ENCODE assay signal across 17 cellular contexts in genomic region chr11:40513281-40513680, GRCh38.
A peak's percentile ranks its signal among the peaks of the same experiment; 100 is the strongest.
DNase-seq lines count a peak whose midpoint lies in the region; ATAC-seq and TF ChIP-seq lines count a peak whose summit lies in the region.
"Had no signal": no experiment of that assay in that cellular context is flagged by ENCODE, and none has a peak within 500 bp of the region (broad histone marks: within the 10 kb centered on the region; RNA-seq: fewer than 3 reads in every experiment).

No MANE protein-coding gene starts in this region.

- H3K9ac ChIP-seq in endodermal cell (ENCODE audit: extremely low read depth, low read length, poor library complexity, severe bottlenecking) (no peak overlapping the region), smooth muscle cell (ENCODE audit: low read depth) (no peak overlapping the region), MM.1S (ENCODE audit: low read length) (no peak overlapping the region)

- H3K27ac Mint-ChIP-seq in endodermal cell: no peak overlapping the region
- no peak overlapping the region for H3K27ac Mint-ChIP-seq in activated CD8-positive, alpha-beta memory T cell treated with anti-CD3 and anti-CD28 coated beads, Interleukin-2, amount 10 ng/mL, durations not matched to agents 7 days and 5 days
- H3K27ac Mint-ChIP-seq: CD8-positive, alpha-beta T cell had no signal

- no peak overlapping the region for H3K4me2 ChIP-seq in smooth muscle cell
- H3K4me2 ChIP-seq in MM.1S (ENCODE audit: low read depth, low read length): no peak overlapping the region

- H3K27ac ChIP-seq in endodermal cell (ENCODE audit: low read depth, low read length) (no peak overlapping the region), smooth muscle cell (ENCODE audit: low read depth) (no peak overlapping the region), MM.1S (ENCODE audit: low read length) (no peak overlapping the region)
- H3K27ac ChIP-seq: SJCRH30 had no signal

- no peaks in the 10 kb centered on the region for H3K36me3 Mint-ChIP-seq in endodermal cell (ENCODE audit: low read depth)
- no peaks in the 10 kb centered on the region for H3K36me3 Mint-ChIP-seq in activated CD8-positive, alpha-beta memory T cell treated with anti-CD3 and anti-CD28 coated beads, Interleukin-2, amount 10 ng/mL, durations not matched to agents 7 days and 5 days
- H3K36me3 Mint-ChIP-seq: CD8-positive, alpha-beta T cell had no signal

- no peaks in the 10 kb centered on the region for H3K9me3 ChIP-seq in endodermal cell (ENCODE audit: control insufficient read depth, low read length)
- no peaks in the 10 kb centered on the region for H3K9me3 ChIP-seq in smooth muscle cell (replicated peaks; ENCODE audit: low read depth)
- no peaks in the 10 kb centered on the region for H3K9me3 ChIP-seq in MM.1S (replicated peaks; ENCODE audit: insufficient read depth, low read length)
- H3K9me3 ChIP-seq: BE2C, SJCRH30 had no signal

- H2AFZ ChIP-seq in smooth muscle cell (ENCODE audit: low read depth): peak overlapping the region; percentile 42
- no peak overlapping the region for H2AFZ ChIP-seq in MM.1S (ENCODE audit: low read length)

- H3K79me2 ChIP-seq in smooth muscle cell (ENCODE audit: low read depth) (no peaks in the 10 kb centered on the region), MM.1S (ENCODE audit: low read length) (no peaks in the 10 kb centered on the region)

- no peaks in the 10 kb centered on the region for H3F3A ChIP-seq in smooth muscle cell (ENCODE audit: low read depth)
- H3F3A ChIP-seq in MM.1S (ENCODE audit: insufficient read depth, low read length): no peaks in the 10 kb centered on the region

- H3K4me3 ChIP-seq in endodermal cell (ENCODE audit: low read length) (no peak overlapping the region), smooth muscle cell (no peak overlapping the region), MM.1S (ENCODE audit: low read length) (no peak overlapping the region)
- H3K4me3 ChIP-seq: SJCRH30 had no signal

- peaks cover 7% of the 10 kb centered on the region for H3K4me1 Mint-ChIP-seq in endodermal cell
- no peaks in the 10 kb centered on the region for H3K4me1 Mint-ChIP-seq in activated CD8-positive, alpha-beta memory T cell treated with anti-CD3 and anti-CD28 coated beads, Interleukin-2, amount 10 ng/mL, durations not matched to agents 7 days and 5 days

- H4K20me1 ChIP-seq in smooth muscle cell (ENCODE audit: low read depth): no peaks in the 10 kb centered on the region
- no peaks in the 10 kb centered on the region for H4K20me1 ChIP-seq in MM.1S (ENCODE audit: insufficient read depth, low read length)

- H3K36me3 ChIP-seq in endodermal cell (ENCODE audit: control insufficient read depth, insufficient read depth, low read length) (no peaks in the 10 kb centered on the region), smooth muscle cell (ENCODE audit: low read depth) (no peaks in the 10 kb centered on the region), MM.1S (replicated peaks; ENCODE audit: insufficient read depth, low read length) (no peaks in the 10 kb centered on the region)
- H3K36me3 ChIP-seq: BE2C, SJCRH30 had no signal

- no peaks in the 10 kb centered on the region for H3K9me2 ChIP-seq in MM.1S (replicated peaks; ENCODE audit: insufficient read depth, low read length)

- H3K4me1 ChIP-seq in endodermal cell (ENCODE audit: control insufficient read depth, insufficient read depth, low read length) (no peaks in the 10 kb centered on the region), smooth muscle cell (ENCODE audit: low read depth) (peaks cover 9% of the 10 kb centered on the region), MM.1S (ENCODE audit: low read length) (no peaks in the 10 kb centered on the region)
- H3K4me1 ChIP-seq: BE2C, SJCRH30 had no signal

- H3K4me3 Mint-ChIP-seq in endodermal cell: no peak overlapping the region
- H3K4me3 Mint-ChIP-seq in activated CD8-positive, alpha-beta memory T cell treated with anti-CD3 and anti-CD28 coated beads, Interleukin-2, amount 10 ng/mL, durations not matched to agents 7 days and 5 days: no peak overlapping the region
- H3K4me3 Mint-ChIP-seq: CD8-positive, alpha-beta T cell had no signal

- CTCF ChIA-PET in activated CD8-positive, alpha-beta memory T cell treated with anti-CD3 and anti-CD28 coated beads, Interleukin-2, amount 10 ng/mL, durations not matched to agents 7 days and 5 days (lab: Charles Lee): no interaction called here

- no peak for TF ChIP-seq CTCF in endodermal cell (conservative IDR thresholded peaks at IDR 0.05)
- TF ChIP-seq CTCF in smooth muscle cell (IDR thresholded peaks at IDR 0.05; ENCODE audit: borderline replicate concordance, insufficient read depth, poor library complexity, severe bottlenecking): no peak
- no peak for TF ChIP-seq CTCF in MM.1S (IDR thresholded peaks at IDR 0.05; ENCODE audit: low read length)

- no peak for ATAC-seq in activated CD8-positive, alpha-beta memory T cell treated with anti-CD3 and anti-CD28 coated beads, Interleukin-2, amount 10 ng/mL, durations not matched to agents 7 days and 5 days
- ATAC-seq: CD8-positive, alpha-beta T cell had no signal

- H3K27me3 ChIP-seq in endodermal cell (ENCODE audit: control insufficient read depth, insufficient read depth, low read length, poor library complexity, severe bottlenecking) (no peaks in the 10 kb centered on the region), smooth muscle cell (ENCODE audit: low read depth) (no peaks in the 10 kb centered on the region), MM.1S (replicated peaks; ENCODE audit: insufficient read depth, low read length) (no peaks in the 10 kb centered on the region)
- H3K27me3 ChIP-seq: BE2C, SJCRH30 had no signal

- H3K9me3 Mint-ChIP-seq in endodermal cell: peaks cover 3% of the 10 kb centered on the region
- H3K9me3 Mint-ChIP-seq in activated CD8-positive, alpha-beta memory T cell treated with anti-CD3 and anti-CD28 coated beads, Interleukin-2, amount 10 ng/mL, durations not matched to agents 7 days and 5 days (ENCODE audit: low read depth): peaks cover 12% of the 10 kb centered on the region

- H3K27me3 Mint-ChIP-seq in endodermal cell (ENCODE audit: insufficient read depth): no peaks in the 10 kb centered on the region
- H3K27me3 Mint-ChIP-seq in activated CD8-positive, alpha-beta memory T cell treated with anti-CD3 and anti-CD28 coated beads, Interleukin-2, amount 10 ng/mL, durations not matched to agents 7 days and 5 days: no peaks in the 10 kb centered on the region

- DNase-seq in NCI-H1092 treated with DMSO at 0.1 percent for 48 hours (lab: John Stamatoyannopoulos, UW) (peak; percentile 4), NCI-H1092 (lab: John Stamatoyannopoulos, UW) (no peak), NCI-H345 treated with DMSO at 0.1 percent for 48 hours (lab: John Stamatoyannopoulos, UW; ENCODE audit: unreplicated experiment) (peak; percentile 5), endodermal cell (peak; percentile 54), smooth muscle cell (lab: John Stamatoyannopoulos, UW; ENCODE audit: unreplicated experiment) (no peak), MM.1S (no peak), COLO829 (ENCODE audit: low spot score) (no peak)
- no peak for DNase-seq in activated CD8-positive, alpha-beta memory T cell treated with anti-CD3 and anti-CD28 coated beads, Interleukin-2, amount 10 ng/mL, durations not matched to agents 7 days and 5 days
- DNase-seq: 8988T; BE2C; CD8-positive, alpha-beta T cell; EL; NCI-H1436 treated with DMSO at 0.1 percent for 48 hours; NCI-H2029 treated with DMSO at 0.1 percent for 48 hours; NCI-H526; SJCRH30; T-helper 2 cell had no signal

Comparison
In these comparisons a context has a peak if more than half of its experiments do, and no peak if none do; other contexts are left out.
1. DNase-seq: peak in NCI-H1092 treated with DMSO at 0.1 percent for 48 hours (single experiment), NCI-H345 treated with DMSO at 0.1 percent for 48 hours (single experiment) and endodermal cell (single experiment); none in NCI-H1092 (single experiment), smooth muscle cell (single experiment), MM.1S (single experiment), COLO829 (single experiment) and activated CD8-positive, alpha-beta memory T cell treated with anti-CD3 and anti-CD28 coated beads, Interleukin-2, amount 10 ng/mL, durations not matched to agents 7 days and 5 days (single experiment).